ENCODE assay signal across 9 cellular contexts in genomic region chr4:39043697-39044363, GRCh38. TPM values are rescaled to one million over a fixed set of nuclear protein-coding genes. Genes with fewer than 3 reads are reported as not detected.
A peak's percentile ranks its signal among the peaks of the same experiment; 100 is the strongest.
DNase-seq lines count a peak whose midpoint lies in the region; ATAC-seq and TF ChIP-seq lines count a peak whose summit lies in the region.
"Had no signal": no experiment of that assay in that cellular context is flagged by ENCODE, and none has a peak within 500 bp of the region (broad histone marks: within the 10 kb centered on the region; RNA-seq: fewer than 3 reads in every experiment).

No MANE protein-coding gene starts in this region.

- ATAC-seq in activated naive CD8-positive, alpha-beta T cell treated with anti-CD3 and anti-CD28 coated beads, Interleukin-2, amount 10 ng/mL, durations not matched to agents 7 days and 5 days (ENCODE audit: low read depth): no peak
- ATAC-seq in GM18907 (IDR thresholded peaks at IDR 0.05; ENCODE audit: unreplicated experiment): no peak

- no peaks in the 10 kb centered on the region for H3K9me3 ChIP-seq in Caco-2
- no peaks in the 10 kb centered on the region for H3K9me3 ChIP-seq in iPS DF 6.9 (ENCODE audit: control insufficient read depth, insufficient read depth, low read length)
- H3K9me3 ChIP-seq in spleen: no peaks in the 10 kb centered on the region

- H3K4me1 Mint-ChIP-seq in Caco-2 (ENCODE audit: low read depth, unreplicated experiment): peaks cover 27% of the 10 kb centered on the region
- peaks cover 44 to 49% (median 46%) of the 10 kb centered on the region in 3 donors for H3K4me1 Mint-ChIP-seq in IgD-negative memory B cell
- H3K4me1 Mint-ChIP-seq in activated naive CD8-positive, alpha-beta T cell treated with anti-CD3 and anti-CD28 coated beads, Interleukin-2, amount 10 ng/mL, durations not matched to agents 7 days and 5 days: peaks cover 41% of the 10 kb centered on the region

- H3K27ac ChIP-seq in iPS DF 6.9 (ENCODE audit: low read length) (no peak overlapping the region), spleen (peak overlapping the region; percentile 93 to 98 (median 96))

- H3K27ac Mint-ChIP-seq in Caco-2 (ENCODE audit: unreplicated experiment) (peak overlapping the region; percentile 92), IgD-negative memory B cell (peak overlapping the region; percentile 94 to 98 (median 94))
- H3K27ac Mint-ChIP-seq in activated naive CD8-positive, alpha-beta T cell treated with anti-CD3 and anti-CD28 coated beads, Interleukin-2, amount 10 ng/mL, durations not matched to agents 7 days and 5 days: peak overlapping the region; percentile 91

- CTCF ChIA-PET in Caco-2 (lab: Charles Lee): interaction anchor here (0.6 to 5.3 kb wide), 3 partner anchors 91 to 1407 kb away, joined by 6 to 30 read pairs (median 7); no protein-coding TSS in a partner anchor

- H3K9me3 Mint-ChIP-seq in Caco-2 (ENCODE audit: unreplicated experiment) (no peaks in the 10 kb centered on the region), IgD-negative memory B cell (no peaks in the 10 kb centered on the region)
- no peaks in the 10 kb centered on the region for H3K9me3 Mint-ChIP-seq in activated naive CD8-positive, alpha-beta T cell treated with anti-CD3 and anti-CD28 coated beads, Interleukin-2, amount 10 ng/mL, durations not matched to agents 7 days and 5 days

- intact Hi-C loops in Caco-2 (cut with micrococcal nuclease; ENCODE audit: unreplicated experiment): loop anchor here (1.0 to 10.0 kb wide), 3 partner anchors 91 to 379 kb away; partner anchors contain the start of gene KLF3
- intact Hi-C loops in spleen (cut with DNase I; ENCODE audit: low total_unique reads): no loop called here

- WGBS in iPS DF 6.9 (ENCODE audit: insufficient coverage, insufficient read length): no CpG with 5 or more reads among the region's 9 CpGs
- WGBS in spleen, 5 donors: 4 to 9% (median 5%) methylated on average over 9 of the region's 9 CpGs

- H3K4me3 ChIP-seq in Caco-2 (ENCODE audit: low read depth, low read length): peak overlapping the region; percentile 42
- peak overlapping the region; percentile 83; the same call in 1 of the 2 replicates for H3K4me3 ChIP-seq in iPS DF 6.9 (ENCODE audit: low read length)
- peak overlapping the region; percentile 51 to 92 (median 66) for H3K4me3 ChIP-seq in spleen

- H3K36me3 Mint-ChIP-seq in Caco-2 (ENCODE audit: insufficient read depth, unreplicated experiment): peaks cover 42% of the 10 kb centered on the region
- no peaks in the 10 kb centered on the region for H3K36me3 Mint-ChIP-seq in IgD-negative memory B cell
- no peaks in the 10 kb centered on the region for H3K36me3 Mint-ChIP-seq in activated naive CD8-positive, alpha-beta T cell treated with anti-CD3 and anti-CD28 coated beads, Interleukin-2, amount 10 ng/mL, durations not matched to agents 7 days and 5 days

- DNase-seq in Caco-2 (peak in 1 of 2 experiments; percentile 7), iPS DF 6.9 (ENCODE audit: low read depth, low spot score) (no peak), spleen (no peak), NCI-H1436 (lab: John Stamatoyannopoulos, UW) (no peak), T1000 (lab: John Stamatoyannopoulos, UW) (no peak)
- DNase-seq in activated naive CD8-positive, alpha-beta T cell treated with anti-CD3 and anti-CD28 coated beads, Interleukin-2, amount 10 ng/mL, durations not matched to agents 7 days and 5 days: no peak

- H3K4me1 ChIP-seq in Caco-2: peaks cover 30% of the 10 kb centered on the region
- peaks cover 2% of the 10 kb centered on the region; the same call in 1 of the 2 replicates for H3K4me1 ChIP-seq in iPS DF 6.9 (ENCODE audit: control insufficient read depth, insufficient read depth, low read length)
- H3K4me1 ChIP-seq in spleen: peaks cover 21 to 59% (median 48%) of the 10 kb centered on the region in 6 donors

- POLR2A ChIA-PET in Caco-2 (lab: Charles Lee): interaction anchor here (0.6 to 1.1 kb wide), 6 partner anchors 11 to 1012 kb away, joined by 4 to 6 read pairs (median 5); no protein-coding TSS in a partner anchor
- POLR2A ChIA-PET in activated naive CD8-positive, alpha-beta T cell treated with anti-CD3 and anti-CD28 coated beads, Interleukin-2, amount 10 ng/mL, durations not matched to agents 7 days and 5 days (lab: Charles Lee): interaction anchor here (1.5 to 3.6 kb wide), 4 partner anchors 10 to 92 kb away, joined by 3 to 33 read pairs (median 10); partner anchors contain the start of gene TMEM156

- H3K36me3 ChIP-seq in Caco-2 (ENCODE audit: control insufficient read depth, insufficient read depth, low read length) (no peaks in the 10 kb centered on the region), iPS DF 6.9 (ENCODE audit: control insufficient read depth, insufficient read depth, low read length) (no peaks in the 10 kb centered on the region), spleen (no peaks in the 10 kb centered on the region)

- peak overlapping the region; percentile 89 for H3K4me3 Mint-ChIP-seq in Caco-2 (ENCODE audit: unreplicated experiment)
- peak overlapping the region; percentile 86 to 97 (median 96) for H3K4me3 Mint-ChIP-seq in IgD-negative memory B cell
- peak overlapping the region; percentile 88 for H3K4me3 Mint-ChIP-seq in activated naive CD8-positive, alpha-beta T cell treated with anti-CD3 and anti-CD28 coated beads, Interleukin-2, amount 10 ng/mL, durations not matched to agents 7 days and 5 days

- no peaks in the 10 kb centered on the region for H3K27me3 ChIP-seq in Caco-2 (replicated peaks; ENCODE audit: control insufficient read depth, insufficient read depth, low read length)
- no peaks in the 10 kb centered on the region for H3K27me3 ChIP-seq in iPS DF 6.9 (ENCODE audit: control insufficient read depth, insufficient read depth, low read length)
- H3K27me3 ChIP-seq in spleen (replicated peaks in 1 of 7): no peaks in the 10 kb centered on the region

- TF ChIP-seq POLR2A in spleen (IDR thresholded peaks at IDR 0.05): no peak

- H3K27me3 Mint-ChIP-seq in Caco-2 (ENCODE audit: insufficient read depth, unreplicated experiment) (no peaks in the 10 kb centered on the region), IgD-negative memory B cell (no peaks in the 10 kb centered on the region)
- no peaks in the 10 kb centered on the region for H3K27me3 Mint-ChIP-seq in activated naive CD8-positive, alpha-beta T cell treated with anti-CD3 and anti-CD28 coated beads, Interleukin-2, amount 10 ng/mL, durations not matched to agents 7 days and 5 days

- BruUV-seq in Caco-2 (replicated peaks; lab: Mats Ljungman, UMichigan): TSS peak; percentile 97

- TF ChIP-seq CTCF in Caco-2 (IDR thresholded peaks at IDR 0.05; ENCODE audit: insufficient read depth in 1 of 2, low read depth in 1 of 2, low read length in 1 of 2, severe bottlenecking in 1 of 2, unreplicated experiment in 1 of 2): no peak
- no peak for TF ChIP-seq CTCF in spleen (IDR thresholded peaks at IDR 0.05 in 8 of 11, conservative IDR thresholded peaks at IDR 0.05 in 3 of 11)

RNA-seq across cellular contexts. Expression of gene TMEM156, which starts 11.6 kb away (rescaled TPM):
- total RNA-seq in Caco-2 (2022) (not detected in 2 replicates), spleen (10 to 100 TPM; 10.5 to 24.5 (median 15.9) TPM)
- polyA plus RNA-seq in IgD-negative memory B cell (152 TPM), spleen (10 to 100 TPM; 31.2 to 76.1 (median 67.2) TPM)
- total RNA-seq in activated naive CD8-positive, alpha-beta T cell treated with anti-CD3 and anti-CD28 coated beads, Interleukin-2, amount 10 ng/mL, durations not matched to agents 7 days and 5 days: 10 to 100 TPM; 14.0 to 14.9 TPM
- total RNA-seq: SK-MEL-5 had no signal

RNA-seq across cellular contexts. Expression of gene KLHL5, which starts 18.2 kb away (rescaled TPM):
- total RNA-seq in Caco-2 (2022) (74.6 and 96.5 TPM in 2 replicates), spleen (10 to 100 TPM; 32.1 to 46.9 (median 40.4) TPM)
- polyA plus RNA-seq in IgD-negative memory B cell (26.6 TPM), spleen (10 to 100 TPM in 1 of 3 donors, 1 to 10 TPM in 2; 7.5 to 10.2 (median 9.3) TPM)
- total RNA-seq in activated naive CD8-positive, alpha-beta T cell treated with anti-CD3 and anti-CD28 coated beads, Interleukin-2, amount 10 ng/mL, durations not matched to agents 7 days and 5 days: 10 to 100 TPM; 16.4 to 18.3 TPM

Comparison
In these comparisons a context has a peak if more than half of its experiments do, and no peak if none do; other contexts are left out.
1. RNA of gene TMEM156, which starts 11.6 kb away (total RNA-seq): 10.5 to 24.5 TPM in spleen and 14.0 to 14.9 TPM in activated naive CD8-positive, alpha-beta T cell treated with anti-CD3 and anti-CD28 coated beads, Interleukin-2, amount 10 ng/mL, durations not matched to agents 7 days and 5 days; not detected in Caco-2; every median in the first group is over 10 times any median in the second.
2. Peak in every context shown above with its lines, with median percentiles within 50 percentile points of each other: H3K4me3 ChIP-seq, H3K27ac Mint-ChIP-seq and H3K4me3 Mint-ChIP-seq.